11 cellular contexts compared by ENCODE assay signal in genomic region chr12:64779349-64779974, GRCh38. TPM values are rescaled to one million over a fixed set of nuclear protein-coding genes. Genes with fewer than 3 reads are reported as not detected.
DNase-seq lines count a peak whose midpoint lies in the region; ATAC-seq and TF ChIP-seq lines count a peak whose summit lies in the region.
"Had no signal": no experiment of that assay in that cellular context is flagged by ENCODE, and none has a peak within 500 bp of the region (broad histone marks: within the 10 kb centered on the region; RNA-seq: fewer than 3 reads in every experiment).

No MANE protein-coding gene starts in this region.

- peak overlapping the region; percentile 74 for H3K4me2 ChIP-seq in neural progenitor cell

- H3K79me2 ChIP-seq in neural progenitor cell (ENCODE audit: low read depth), result no peaks in the 10 kb centered on the region

- H3K27me3 Mint-ChIP-seq in activated CD4-positive, alpha-beta memory T cell treated with anti-CD3 and anti-CD28 coated beads, Interleukin-2, amount 10 ng/mL, durations not matched to agents 7 days and 5 days, result peaks cover 82% of the 10 kb centered on the region
- H3K27me3 Mint-ChIP-seq in activated CD4-positive, alpha-beta memory T cell treated with anti-CD3 and anti-CD28 coated beads for 36 hours, result peaks cover 64% of the 10 kb centered on the region
- H3K27me3 Mint-ChIP-seq in neural progenitor cell (ENCODE audit: insufficient read depth, low read depth), result peaks cover 43% of the 10 kb centered on the region

- H3K27me3 ChIP-seq in endocrine pancreas (ENCODE audit: control insufficient read depth, insufficient read depth, low read length) (no peaks in the 10 kb centered on the region), neural progenitor cell (peaks cover 57% of the 10 kb centered on the region), tibial artery (no peaks in the 10 kb centered on the region)

- H3F3A ChIP-seq in neural progenitor cell (ENCODE audit: low read depth), result peaks cover 39% of the 10 kb centered on the region

- peaks cover 14% of the 10 kb centered on the region for H3K4me1 ChIP-seq in endocrine pancreas (ENCODE audit: control insufficient read depth, insufficient read depth, low read length)
- peaks cover 37% of the 10 kb centered on the region for H3K4me1 ChIP-seq in neural progenitor cell
- H3K4me1 ChIP-seq in tibial artery, result peaks cover 0 to 19% (median 10%) of the 10 kb centered on the region in 4 donors

- peak overlapping the region; percentile 46 for H3K4me3 Mint-ChIP-seq in activated CD4-positive, alpha-beta memory T cell treated with anti-CD3 and anti-CD28 coated beads, Interleukin-2, amount 10 ng/mL, durations not matched to agents 7 days and 5 days
- H3K4me3 Mint-ChIP-seq in activated CD4-positive, alpha-beta memory T cell treated with anti-CD3 and anti-CD28 coated beads for 36 hours, result no peak overlapping the region
- peak overlapping the region; percentile 82 for H3K4me3 Mint-ChIP-seq in neural progenitor cell

- no peak for DNase-seq in activated CD4-positive, alpha-beta memory T cell treated with anti-CD3 and anti-CD28 coated beads, Interleukin-2, amount 10 ng/mL, durations not matched to agents 7 days and 5 days
- no peak for DNase-seq in activated CD4-positive, alpha-beta memory T cell treated with anti-CD3 and anti-CD28 coated beads for 36 hours
- DNase-seq in NCI-H524 treated with DMSO at 0.1 percent for 48 hours (lab: John Stamatoyannopoulos, UW) (peak; percentile 60), neural progenitor cell (ENCODE audit: low spot score) (peak; percentile 9), ecto neural progenitor cell (ENCODE audit: low spot score) (no peak), tibial artery (no peak)
- DNase-seq: mammary epithelial cell, posterior cingulate gyrus had no signal

- no peak for ATAC-seq in HG02938 (IDR thresholded peaks at IDR 0.05; ENCODE audit: unreplicated experiment)

- H3K27ac ChIP-seq in neural progenitor cell (no peak overlapping the region), tibial artery (no peak overlapping the region)

- H3K36me3 ChIP-seq in endocrine pancreas (ENCODE audit: control insufficient read depth, insufficient read depth, low read length), result no peaks in the 10 kb centered on the region
- no peaks in the 10 kb centered on the region for H3K36me3 ChIP-seq in neural progenitor cell
- no peaks in the 10 kb centered on the region for H3K36me3 ChIP-seq in tibial artery

- H2AFZ ChIP-seq in neural progenitor cell (replicated peaks), result no peak overlapping the region

- CTCF ChIA-PET in activated CD4-positive, alpha-beta memory T cell treated with anti-CD3 and anti-CD28 coated beads, Interleukin-2, amount 10 ng/mL, durations not matched to agents 7 days and 5 days (lab: Charles Lee), result interaction anchor here (0.6 to 2.0 kb wide), 3 partner anchors 13 to 323 kb away, joined by 4 to 12 read pairs (median 4); no protein-coding TSS in a partner anchor
- CTCF ChIA-PET in activated CD4-positive, alpha-beta memory T cell treated with anti-CD3 and anti-CD28 coated beads for 36 hours (lab: Charles Lee), result interaction anchor here (0.9 to 4.8 kb wide), 2 partner anchors 17 to 22 kb away, joined by 4 to 30 read pairs; no protein-coding TSS in a partner anchor

- no peak for TF ChIP-seq CTCF in neural progenitor cell (IDR thresholded peaks at IDR 0.05)
- no peak for TF ChIP-seq CTCF in tibial artery (IDR thresholded peaks at IDR 0.05)

- no peak overlapping the region for H3K27ac Mint-ChIP-seq in activated CD4-positive, alpha-beta memory T cell treated with anti-CD3 and anti-CD28 coated beads, Interleukin-2, amount 10 ng/mL, durations not matched to agents 7 days and 5 days
- H3K27ac Mint-ChIP-seq in activated CD4-positive, alpha-beta memory T cell treated with anti-CD3 and anti-CD28 coated beads for 36 hours, result no peak overlapping the region
- H3K27ac Mint-ChIP-seq in neural progenitor cell, result no peak overlapping the region
- H3K27ac Mint-ChIP-seq: activated naive CD4-positive, alpha-beta T cell treated with anti-CD3 and anti-CD28 coated beads, Interleukin-2, amount 50 U/mL, for 72 hours had no signal

- H3K4me3 ChIP-seq in endocrine pancreas (ENCODE audit: control insufficient read depth, insufficient read depth, low read length) (peak overlapping the region; percentile 74), neural progenitor cell (peak overlapping the region; percentile 54), tibial artery (no peak overlapping the region)

- H3K9ac ChIP-seq in endocrine pancreas (ENCODE audit: control insufficient read depth, insufficient read depth, low read length), result peak overlapping the region; percentile 92
- no peak overlapping the region for H3K9ac ChIP-seq in neural progenitor cell

- H3K9me3 ChIP-seq in endocrine pancreas (ENCODE audit: control insufficient read depth, low read length), result no peaks in the 10 kb centered on the region
- H3K9me3 ChIP-seq in neural progenitor cell (ENCODE audit: low read depth), result peaks cover 9% of the 10 kb centered on the region
- peaks cover 0 to 13% (median 6%) of the 10 kb centered on the region in 3 donors for H3K9me3 ChIP-seq in tibial artery

- H3K9me3 Mint-ChIP-seq in activated CD4-positive, alpha-beta memory T cell treated with anti-CD3 and anti-CD28 coated beads, Interleukin-2, amount 10 ng/mL, durations not matched to agents 7 days and 5 days, result peaks cover 12% of the 10 kb centered on the region
- peaks cover 25% of the 10 kb centered on the region for H3K9me3 Mint-ChIP-seq in activated CD4-positive, alpha-beta memory T cell treated with anti-CD3 and anti-CD28 coated beads for 36 hours
- peaks cover 23% of the 10 kb centered on the region for H3K9me3 Mint-ChIP-seq in neural progenitor cell

- H3K36me3 Mint-ChIP-seq in activated CD4-positive, alpha-beta memory T cell treated with anti-CD3 and anti-CD28 coated beads, Interleukin-2, amount 10 ng/mL, durations not matched to agents 7 days and 5 days (ENCODE audit: low read depth), result peaks cover 12% of the 10 kb centered on the region
- peaks cover 9% of the 10 kb centered on the region for H3K36me3 Mint-ChIP-seq in activated CD4-positive, alpha-beta memory T cell treated with anti-CD3 and anti-CD28 coated beads for 36 hours
- H3K36me3 Mint-ChIP-seq in neural progenitor cell, result peaks cover 2% of the 10 kb centered on the region

- intact Hi-C loops in activated CD4-positive, alpha-beta memory T cell treated with anti-CD3 and anti-CD28 coated beads for 36 hours (cut with micrococcal nuclease), result no loop called here
- intact Hi-C loops in tibial artery (cut with DNase I; ENCODE audit: low total_unique reads), result no loop called here

- POLR2A ChIA-PET in activated CD4-positive, alpha-beta memory T cell treated with anti-CD3 and anti-CD28 coated beads, Interleukin-2, amount 10 ng/mL, durations not matched to agents 7 days and 5 days (lab: Charles Lee), result no interaction called here
- POLR2A ChIA-PET in activated CD4-positive, alpha-beta memory T cell treated with anti-CD3 and anti-CD28 coated beads for 36 hours (lab: Charles Lee), result interaction anchor here (0.6 kb wide), 1 partner anchor 1247 kb away, joined by 3 read pairs; no protein-coding TSS in a partner anchor

- H3K4me1 Mint-ChIP-seq in activated CD4-positive, alpha-beta memory T cell treated with anti-CD3 and anti-CD28 coated beads, Interleukin-2, amount 10 ng/mL, durations not matched to agents 7 days and 5 days, result peaks cover 17% of the 10 kb centered on the region
- H3K4me1 Mint-ChIP-seq in activated CD4-positive, alpha-beta memory T cell treated with anti-CD3 and anti-CD28 coated beads for 36 hours (ENCODE audit: low read depth), result peaks cover 16% of the 10 kb centered on the region
- H3K4me1 Mint-ChIP-seq in neural progenitor cell, result peaks cover 21% of the 10 kb centered on the region

- H4K20me1 ChIP-seq in neural progenitor cell (ENCODE audit: low read depth), result peaks cover 7% of the 10 kb centered on the region

RNA-seq across cellular contexts. Expression of gene GNS, which starts 20.3 kb away (rescaled TPM):
- 10 to 100 TPM; 39.0 to 40.1 TPM for total RNA-seq in activated CD4-positive, alpha-beta memory T cell treated with anti-CD3 and anti-CD28 coated beads, Interleukin-2, amount 10 ng/mL, durations not matched to agents 7 days and 5 days
- 10 to 100 TPM; 21.2 to 23.1 TPM for total RNA-seq in activated CD4-positive, alpha-beta memory T cell treated with anti-CD3 and anti-CD28 coated beads for 36 hours
- total RNA-seq in neural progenitor cell (ENCODE audit: low replicate concordance), result 36.0 and 41.2 TPM in 2 replicates

RNA-seq across cellular contexts. Expression of gene TBC1D30, which starts 45.0 kb away (rescaled TPM):
- under 1 TPM in 1 of 2 experiments, not detected in 1; 0.13 TPM for total RNA-seq in activated CD4-positive, alpha-beta memory T cell treated with anti-CD3 and anti-CD28 coated beads, Interleukin-2, amount 10 ng/mL, durations not matched to agents 7 days and 5 days
- total RNA-seq in activated CD4-positive, alpha-beta memory T cell treated with anti-CD3 and anti-CD28 coated beads for 36 hours, result under 1 TPM in 1 of 2 experiments, not detected in 1; 0.36 TPM
- total RNA-seq in neural progenitor cell (ENCODE audit: low replicate concordance), result 9.4 and 9.7 TPM in 2 replicates

Comparison
In these comparisons a context has a peak if more than half of its experiments do, and no peak if none do; other contexts are left out.
1. DNase-seq: peak in NCI-H524 treated with DMSO at 0.1 percent for 48 hours (single experiment) and neural progenitor cell (single experiment); none in activated CD4-positive, alpha-beta memory T cell treated with anti-CD3 and anti-CD28 coated beads, Interleukin-2, amount 10 ng/mL, durations not matched to agents 7 days and 5 days (single experiment), activated CD4-positive, alpha-beta memory T cell treated with anti-CD3 and anti-CD28 coated beads for 36 hours (single experiment), ecto neural progenitor cell (single experiment) and tibial artery (0 of 2).
2. H3K4me3 ChIP-seq: peak in endocrine pancreas (single experiment) and neural progenitor cell (single experiment); none in tibial artery (0 of 2).